8 cellular contexts compared by ENCODE assay signal in genomic region chr19:43519436-43520088, GRCh38. TPM values are rescaled to one million over a fixed set of nuclear protein-coding genes. Genes with fewer than 3 reads are reported as not detected.
A peak's percentile ranks its signal among the peaks of the same experiment; 100 is the strongest.
DNase-seq lines count a peak whose midpoint lies in the region; ATAC-seq, FAIRE-seq and TF ChIP-seq lines count a peak whose summit lies in the region.

No MANE protein-coding gene starts in this region.

- H3K4me1 Mint-ChIP-seq in central memory CD8-positive, alpha-beta T cell = peaks cover 9% of the 10 kb centered on the region

- H3K4me3 Mint-ChIP-seq in central memory CD8-positive, alpha-beta T cell = no peak overlapping the region

- ATAC-seq in central memory CD8-positive, alpha-beta T cell (replicated peaks; ENCODE audit: extremely low read depth, poor library complexity, severe bottlenecking) = peak; percentile 36
- ATAC-seq in left colon = peak; percentile 66
- no peak for ATAC-seq in GM19455 (IDR thresholded peaks at IDR 0.05; ENCODE audit: unreplicated experiment)

- peak; percentile 86 for DNase-seq in AG08396 (ENCODE audit: low spot score)
- DNase-seq in H54 (ENCODE audit: insufficient read length, low spot score) = peak; percentile 78
- DNase-seq in NCI-H345 treated with DMSO at 0.1 percent for 48 hours (lab: John Stamatoyannopoulos, UW; ENCODE audit: unreplicated experiment) = peak; percentile 26
- peak; percentile 77 for DNase-seq in activated CD4-positive, CD25-positive, alpha-beta regulatory T cell treated with anti-CD3 and anti-CD28 coated beads, Interleukin-2, amount 50 U/mL, for 72 hours
- DNase-seq in central memory CD8-positive, alpha-beta T cell (ENCODE audit: low spot score in 2 of 2) = peak; percentile 60 to 70
- DNase-seq in left colon = peak; percentile 60 to 85
- DNase-seq in stimulated activated CD4-positive, alpha-beta T cell treated with anti-CD3 and anti-CD28 coated beads, Interleukin-2, amount 100 ng/mL, for 48 hours = peak; percentile 73 to 80

- H3K27me3 Mint-ChIP-seq in central memory CD8-positive, alpha-beta T cell = no peaks in the 10 kb centered on the region

- no peaks in the 10 kb centered on the region for H3K9me3 Mint-ChIP-seq in central memory CD8-positive, alpha-beta T cell

- intact Hi-C loops in left colon (cut with DNase I, micrococcal nuclease) = loop anchor here (2.0 to 5.0 kb wide), 2 partner anchors 72 to 73 kb away; no protein-coding TSS in a partner anchor

- H3K36me3 Mint-ChIP-seq in central memory CD8-positive, alpha-beta T cell (ENCODE audit: insufficient read depth) = peaks cover 4% of the 10 kb centered on the region

- TF ChIP-seq POLR2A in H54 (IDR thresholded peaks at IDR 0.05; ENCODE audit: low read depth, low read length) = no peak

- FAIRE-seq in H54 (lab: Jason Lieb, UNC) = peak; percentile 82

- H3K27ac Mint-ChIP-seq in central memory CD8-positive, alpha-beta T cell (ENCODE audit: low read depth) = no peak overlapping the region

RNA-seq across cellular contexts. Expression of gene ETHE1, which starts 7.4 kb away (rescaled TPM):
- 100 to 1,000 TPM; 480 to 631 TPM for total RNA-seq in left colon

RNA-seq across cellular contexts. Expression of gene ZNF575, which starts 13.4 kb away (rescaled TPM):
- total RNA-seq in left colon = 1 to 10 TPM; 6.5 to 7.7 TPM

RNA-seq across cellular contexts. Expression of gene PHLDB3, which starts 15.0 kb away (rescaled TPM):
- total RNA-seq in left colon = 10 to 100 TPM in 1 of 2 donors, 1 to 10 TPM in 1; 9.7 to 11.6 TPM

RNA-seq across cellular contexts. Expression of gene LYPD3, which starts 54.2 kb away (rescaled TPM):
- total RNA-seq in left colon = under 1 TPM; 0.21 to 0.56 TPM

RNA-seq across cellular contexts. Expression of gene XRCC1, which starts 55.8 kb away (rescaled TPM):
- 10 to 100 TPM; 16.5 to 17.3 TPM for total RNA-seq in left colon

Comparison
In these comparisons a context has a peak if more than half of its experiments do, and no peak if none do; other contexts are left out.
1. DNase-seq: peak in every context shown above with its lines; median percentile 86 in AG08396; 78 in H54; 77 in activated CD4-positive, CD25-positive, alpha-beta regulatory T cell treated with anti-CD3 and anti-CD28 coated beads, Interleukin-2, amount 50 U/mL, for 72 hours; 76 in stimulated activated CD4-positive, alpha-beta T cell treated with anti-CD3 and anti-CD28 coated beads, Interleukin-2, amount 100 ng/mL, for 48 hours; 72 in left colon; 65 in central memory CD8-positive, alpha-beta T cell; 26 in NCI-H345 treated with DMSO at 0.1 percent for 48 hours.